In genomic region chr4:38948551-38948950, GRCh38 we compare ENCODE assay signal across 9 cellular contexts.
DNase-seq lines count a peak whose midpoint lies in the region; ATAC-seq, FAIRE-seq and TF ChIP-seq lines count a peak whose summit lies in the region.
"Had no signal": no experiment of that assay in that cellular context is flagged by ENCODE, and none has a peak within 500 bp of the region (broad histone marks: within the 10 kb centered on the region; RNA-seq: fewer than 3 reads in every experiment).

No MANE protein-coding gene starts in this region.

- H3K27me3 ChIP-seq in colonic mucosa = no peaks in the 10 kb centered on the region

- TF ChIP-seq CTCF in A549 (IDR thresholded peaks at IDR 0.05) (no peak), colonic mucosa (IDR thresholded peaks at IDR 0.05) (no peak)

- TF ChIP-seq RAD21 in A549 (conservative IDR thresholded peaks at IDR 0.05 in 1 of 2, IDR thresholded peaks at IDR 0.05 in 1 of 2) = no peak

- no peak for TF ChIP-seq POLR2A in A549 (IDR thresholded peaks at IDR 0.05; ENCODE audit: low read length)

- H3K9me3 ChIP-seq in A549 (no peaks in the 10 kb centered on the region), colonic mucosa (no peaks in the 10 kb centered on the region)

- ATAC-seq in A549 = peak; percentile 68 to 79; a peak in 4 of 6 replicates

- peak in 1 of 2 experiments; percentile 8 for DNase-seq in A549 (ENCODE audit: low read depth in 1 of 2, low spot score in 1 of 2)
- DNase-seq in M059J (ENCODE audit: low read depth) = peak; percentile 86
- no peak for DNase-seq in colonic mucosa
- DNase-seq in midbrain (lab: John Stamatoyannopoulos, UW) = peak; percentile 28
- no peak for DNase-seq in 8988T
- no peak for DNase-seq in retina
- no peak for DNase-seq in NK-92 (lab: John Stamatoyannopoulos, UW; ENCODE audit: unreplicated experiment)
- no peak for DNase-seq in SKM-1 treated with dmso at 0.1 percent for 144 hours (lab: John Stamatoyannopoulos, UW; ENCODE audit: unreplicated experiment)
- DNase-seq: Calu3 had no signal

- POLR2A ChIA-PET in A549 (lab: Yijun Ruan, JAX) = interaction anchor here (1.3 kb wide), 1 partner anchor 97 kb away, joined by 5 read pairs; no protein-coding TSS in a partner anchor

- intact Hi-C loops in colonic mucosa (cut with DNase I) = no loop called here

- H3K27ac ChIP-seq in A549 = peak overlapping the region in 1 of 2 experiments; percentile 62; a peak in 2 of 6 replicates
- peak overlapping the region; percentile 24 for H3K27ac ChIP-seq in colonic mucosa

- no peaks in the 10 kb centered on the region for H3K36me3 ChIP-seq in colonic mucosa

- WGBS in A549 (ENCODE audit: missing lambda C conversion rate) = 37% methylated on average over 2 of the region's 2 CpGs

- TF ChIP-seq EP300 in A549 (IDR thresholded peaks at IDR 0.05) = no peak

- no peak overlapping the region for H3K9ac ChIP-seq in colonic mucosa (ENCODE audit: low read depth in 2 of 2, low read length in 2 of 2)

- H3K4me3 ChIP-seq in A549 = no peak overlapping the region
- H3K4me3 ChIP-seq in colonic mucosa = no peak overlapping the region

- H3K4me1 ChIP-seq in A549 (peaks cover 17% of the 10 kb centered on the region), colonic mucosa (no peaks in the 10 kb centered on the region)

- H3K4me2 ChIP-seq in A549 = peak overlapping the region; percentile 40

- CTCF ChIA-PET in A549 (lab: Yijun Ruan, JAX) = interaction anchor here (1.4 to 1.5 kb wide), 2 partner anchors 22 to 187 kb away, joined by 3 to 4 read pairs; no protein-coding TSS in a partner anchor

- FAIRE-seq in A549 (lab: Jason Lieb, UNC) = no peak

TF ChIP-seq in A549, 52 proteins besides CTCF, POLR2A, EP300 and RAD21:
- TF ChIP-seq CEBPB (IDR thresholded peaks at IDR 0.05) (peak in 1 of 2 experiments; percentile 19; a peak in 1 of 4 replicates), MYC (IDR thresholded peaks at IDR 0.05; ENCODE audit: borderline replicate concordance, low read length) (no peak)

Comparison
In these comparisons a context has a peak if more than half of its experiments do, and no peak if none do; other contexts are left out.
1. DNase-seq: peak in M059J (single experiment) and midbrain (single experiment); none in colonic mucosa (single experiment), 8988T (single experiment), retina (single experiment), NK-92 (single experiment) and SKM-1 treated with dmso at 0.1 percent for 144 hours (single experiment).